ENCODE assay signal across 19 cellular contexts in genomic region chr5:172658391-172658790, GRCh38. TPM values are rescaled to one million over a fixed set of nuclear protein-coding genes. Genes with fewer than 3 reads are reported as not detected.
DNase-seq lines count a peak whose midpoint lies in the region; ATAC-seq and TF ChIP-seq lines count a peak whose summit lies in the region.
"Had no signal": no experiment of that assay in that cellular context is flagged by ENCODE, and none has a peak within 500 bp of the region (broad histone marks: within the 10 kb centered on the region; RNA-seq: fewer than 3 reads in every experiment).

No MANE protein-coding gene starts in this region.

- WGBS in suprapubic skin, result 79% methylated on average over 5 of the region's 8 CpGs

- POLR2A ChIA-PET in HEK293T (lab: Yijun Ruan, JAX), result interaction anchor here (0.6 kb wide), 1 partner anchor 14 kb away, joined by 3 read pairs; no protein-coding TSS in a partner anchor

- H3K27me3 ChIP-seq in RWPE2 (ENCODE audit: insufficient read depth, poor library complexity, severe bottlenecking), result no peaks in the 10 kb centered on the region
- no peaks in the 10 kb centered on the region for H3K27me3 ChIP-seq in dorsolateral prefrontal cortex
- no peaks in the 10 kb centered on the region for H3K27me3 ChIP-seq in muscle layer of colon (ENCODE audit: control insufficient read depth in 1 of 2, insufficient read depth in 2 of 2, low read length in 2 of 2)
- H3K27me3 ChIP-seq in suprapubic skin, result no peaks in the 10 kb centered on the region

- peaks cover 22% of the 10 kb centered on the region for H3K4me1 ChIP-seq in RWPE2 (ENCODE audit: insufficient read depth, poor library complexity, severe bottlenecking)
- peaks cover 50% of the 10 kb centered on the region for H3K4me1 ChIP-seq in muscle layer of colon (ENCODE audit: insufficient read depth, low read length)
- H3K4me1 ChIP-seq in suprapubic skin, result peaks cover 34% of the 10 kb centered on the region

- H3K36me3 ChIP-seq in RWPE2 (ENCODE audit: low read depth) (peaks cover 41% of the 10 kb centered on the region), muscle layer of colon (ENCODE audit: insufficient read depth, low read length) (peaks cover 14% of the 10 kb centered on the region), suprapubic skin (no peaks in the 10 kb centered on the region)
- H3K36me3 ChIP-seq: neutrophil had no signal

- H3K4me3 ChIP-seq in RWPE2 (ENCODE audit: severe bottlenecking) (no peak overlapping the region), dorsolateral prefrontal cortex (no peak overlapping the region), muscle layer of colon (ENCODE audit: low read depth in 1 of 2, low read length in 2 of 2) (no peak overlapping the region), suprapubic skin (no peak overlapping the region)

- no peaks in the 10 kb centered on the region for H3K9me3 ChIP-seq in RWPE2 (ENCODE audit: severe bottlenecking)
- no peaks in the 10 kb centered on the region for H3K9me3 ChIP-seq in muscle layer of colon (ENCODE audit: low read length)
- H3K9me3 ChIP-seq in suprapubic skin, result no peaks in the 10 kb centered on the region
- H3K9me3 ChIP-seq: neutrophil had no signal

- no peak for DNase-seq in RWPE2 (ENCODE audit: low spot score)
- no peak for DNase-seq in dorsolateral prefrontal cortex
- DNase-seq in suprapubic skin (ENCODE audit: low spot score in 2 of 2), result no peak
- DNase-seq in HEK293T (ENCODE audit: extremely low spot score), result no peak
- DNase-seq in activated CD8-positive, alpha-beta memory T cell treated with anti-CD3 and anti-CD28 coated beads, Interleukin-2, amount 50 U/mL, for 48 hours, result no peak
- no peak for DNase-seq in stimulated activated CD4-positive, alpha-beta T cell treated with anti-CD3 and anti-CD28 coated beads, Interleukin-4, amount 100 ng/mL, for 4 hours
- no peak for DNase-seq in cerebellar cortex (ENCODE audit: low spot score)
- DNase-seq: activated CD8-positive, alpha-beta T cell treated with anti-CD3 and anti-CD28 coated beads, Interleukin-2, amount 10 ng/mL, durations not matched to agents 7 days and 5 days; DMS153; mammary epithelial cell; MV-4-11; NCI-H2081 treated with DMSO at 0.1 percent for 48 hours; NCI-H524 treated with DMSO at 0.1 percent for 48 hours; PC-3; stimulated activated naive CD8-positive, alpha-beta T cell treated with anti-CD3 and anti-CD28 coated beads, Interleukin-15, Interleukin-2, amounts not matched to agents 100 U/mL and 50 U/mL, for 24 hours had no signal

- intact Hi-C loops in dorsolateral prefrontal cortex (cut with DNase I), result loop anchor here in 1 of 2 donors (2.0 kb wide), 1 partner anchor 16 kb away; no protein-coding TSS in a partner anchor

- no peak for TF ChIP-seq POLR2A in suprapubic skin (IDR thresholded peaks at IDR 0.05)

- TF ChIP-seq CTCF in RWPE2 (IDR thresholded peaks at IDR 0.05; ENCODE audit: poor library complexity, severe bottlenecking) (no peak), dorsolateral prefrontal cortex (IDR thresholded peaks at IDR 0.05 in 54 of 56, conservative IDR thresholded peaks at IDR 0.05 in 2 of 56; ENCODE audit: low read depth in 1 of 56, partially characterized antibody in 56 of 56) (no peak), suprapubic skin (IDR thresholded peaks at IDR 0.05) (no peak)

- CTCF ChIA-PET in HEK293T (lab: Yijun Ruan, JAX), result no interaction called here

- peak overlapping the region; percentile 44 for H3K9ac ChIP-seq in muscle layer of colon (ENCODE audit: low read length)

- no peak for TF ChIP-seq EP300 in suprapubic skin (IDR thresholded peaks at IDR 0.05)

- H3K27ac ChIP-seq in RWPE2 (ENCODE audit: poor library complexity, severe bottlenecking) (peak overlapping the region; percentile 91), dorsolateral prefrontal cortex (peak overlapping the region in 52 of 59 donors; percentile 1 to 98 (median 92)), muscle layer of colon (ENCODE audit: low read depth, low read length) (peak overlapping the region; percentile 88), suprapubic skin (peak overlapping the region; percentile 71)
- H3K27ac ChIP-seq: neutrophil had no signal

- ATAC-seq in RWPE2 (ENCODE audit: low read depth), result no peak
- ATAC-seq: activated CD8-positive, alpha-beta T cell treated with anti-CD3 and anti-CD28 coated beads, Interleukin-2, amount 10 ng/mL, durations not matched to agents 7 days and 5 days; activated T-helper 17 cell treated with anti-CD3 and anti-CD28 coated beads, Interleukin-2, amount 50 U/mL, for 72 hours; HCT116; PC-3; stimulated activated naive CD8-positive, alpha-beta T cell treated with anti-CD3 and anti-CD28 coated beads, Interleukin-15, Interleukin-2, amounts not matched to agents 100 U/mL and 50 U/mL, for 24 hours had no signal

TF ChIP-seq in HEK293T, 16 proteins besides CTCF, POLR2A, EP300 and RAD21:
- TF ChIP-seq FOXK2 (IDR thresholded peaks at IDR 0.05) (no peak), ARNT (IDR thresholded peaks at IDR 0.05) (no peak), FOXM1 (IDR thresholded peaks at IDR 0.05; ENCODE audit: borderline replicate concordance) (no peak), SP1 (IDR thresholded peaks at IDR 0.05) (no peak), LEF1 (IDR thresholded peaks at IDR 0.05; ENCODE audit: borderline replicate concordance) (no peak), CTBP1 (IDR thresholded peaks at IDR 0.05; ENCODE audit: borderline replicate concordance) (no peak), SUZ12 (IDR thresholded peaks at IDR 0.05) (no peak), NFRKB (IDR thresholded peaks at IDR 0.05) (no peak)

RNA-seq across cellular contexts. Expression of gene NEURL1B, which starts 17.3 kb away (rescaled TPM):
- total RNA-seq in dorsolateral prefrontal cortex (10 to 100 TPM in 115 of 120 experiments, 1 to 10 TPM in 5; 8.3 to 21.9 (median 13.9) TPM), suprapubic skin (10 to 100 TPM; 18.5 to 40.9 (median 30.4) TPM)
